In genomic region chr1:211501671-211502413, GRCh38 we compare ENCODE assay signal across 25 cellular contexts. TPM values are rescaled to one million over a fixed set of nuclear protein-coding genes. Genes with fewer than 3 reads are reported as not detected.
DNase-seq lines count a peak whose midpoint lies in the region; ATAC-seq and TF ChIP-seq lines count a peak whose summit lies in the region.
"Had no signal": no experiment of that assay in that cellular context is flagged by ENCODE, and none has a peak within 500 bp of the region (broad histone marks: within the 10 kb centered on the region; RNA-seq: fewer than 3 reads in every experiment).

No MANE protein-coding gene starts in this region.

- H3K27me3 ChIP-seq in AG04450 (ENCODE audit: control insufficient read depth, insufficient read depth, low read length): peaks cover 47% of the 10 kb centered on the region
- no peaks in the 10 kb centered on the region for H3K27me3 ChIP-seq in ovary
- H3K27me3 ChIP-seq: BLaER1 had no signal

- no peaks in the 10 kb centered on the region for H3K4me1 ChIP-seq in ovary (ENCODE audit: insufficient read depth)
- H3K4me1 ChIP-seq: BLaER1 had no signal

- H3K27ac ChIP-seq in AG04450 (ENCODE audit: low read depth, low read length) (no peak overlapping the region), ovary (no peak overlapping the region)
- H3K27ac ChIP-seq: BLaER1, GM23248 had no signal

- H3K9me3 ChIP-seq in AG04450 (ENCODE audit: control insufficient read depth, insufficient read depth, low read length): no peaks in the 10 kb centered on the region
- H3K9me3 ChIP-seq in ovary: no peaks in the 10 kb centered on the region
- H3K9me3 ChIP-seq: BLaER1 had no signal

- intact Hi-C loops in ovary (cut with DNase I): no loop called here

- ATAC-seq in HG03457 (IDR thresholded peaks at IDR 0.05; ENCODE audit: unreplicated experiment): no peak
- no peak for ATAC-seq in GM21423 (IDR thresholded peaks at IDR 0.05; ENCODE audit: unreplicated experiment)
- ATAC-seq: K562, PC-3 had no signal

- TF ChIP-seq POLR2A in ovary (IDR thresholded peaks at IDR 0.05): no peak

- POLR2A ChIA-PET in AG04450 (lab: Yijun Ruan, JAX): interaction anchor here (1.3 kb wide), 1 partner anchor 77 kb away, joined by 5 read pairs; the partner anchor contains the start of gene SLC30A1

- no peak for TF ChIP-seq EP300 in ovary (IDR thresholded peaks at IDR 0.05)

- no peaks in the 10 kb centered on the region for H3K36me3 ChIP-seq in ovary
- H3K36me3 ChIP-seq: BLaER1 had no signal

- CTCF ChIA-PET in AG04450 (lab: Charles Lee): interaction anchor here (1.4 to 4.5 kb wide), 5 partner anchors 9 to 178 kb away, joined by 4 to 30 read pairs (median 4); no protein-coding TSS in a partner anchor

- DNase-seq in AG04450 (ENCODE audit: low read depth, low spot score) (peak; percentile 29), NCI-H524 (lab: John Stamatoyannopoulos, UW) (peak; percentile 67 to 83), fibroblast of pulmonary artery (ENCODE audit: low read depth) (peak; percentile 33), ovary (peak in 4 of 5 donors; percentile 46 to 64 (median 52))
- no peak for DNase-seq in stimulated activated CD4-positive, alpha-beta T cell treated with anti-CD3 and anti-CD28 coated beads, Interleukin-2, amount 100 ng/mL, for 48 hours
- DNase-seq: CD4-positive, alpha-beta T cell; COR-L47; DND-41; GM23248; H9; HFFc6; MM.1S; NCI-H1048; NCI-H1417 treated with DMSO at 0.1 percent for 48 hours; NCI-H187; NCI-H446 treated with DMSO at 0.1 percent for 48 hours; NCI-H748 treated with DMSO at 0.1 percent for 48 hours; PC-3; SHP77 had no signal

- WGBS in ovary, 3 donors: 9 to 37% (median 27%) methylated on average over 9 of the region's 9 CpGs

- no peak overlapping the region for H3K4me3 ChIP-seq in AG04450 (ENCODE audit: low read depth, low read length)
- H3K4me3 ChIP-seq in fibroblast of pulmonary artery (replicated peaks; ENCODE audit: low read depth, low read length): no peak overlapping the region
- no peak overlapping the region for H3K4me3 ChIP-seq in ovary
- H3K4me3 ChIP-seq: BLaER1, GM23248, K562 had no signal

- no peak for TF ChIP-seq CTCF in AG04450 (IDR thresholded peaks at IDR 0.05; ENCODE audit: low read depth, low read length)
- no peak for TF ChIP-seq CTCF in fibroblast of pulmonary artery (IDR thresholded peaks at IDR 0.05; ENCODE audit: low read length, missing control alignments)
- TF ChIP-seq CTCF in ovary (IDR thresholded peaks at IDR 0.05): no peak

RNA-seq across cellular contexts. Expression of gene RD3, which starts 9.9 kb away (rescaled TPM):
- polyA plus RNA-seq in AG04450 (2011; rRNA removed) (not detected in 2 replicates), ovary (not detected)
- polyA minus RNA-seq in AG04450 (2011; rRNA and poly(A)+ RNA removed): not detected in 2 replicates
- not detected for total RNA-seq in ovary
- total RNA-seq: A673; CD4-positive, alpha-beta T cell; GM23248; H9; HFFc6; K562; PC-3; RPMI7951 had no signal
- polyA plus RNA-seq: GM23248, K562 had no signal

Comparison
In these comparisons a context has a peak if more than half of its experiments do, and no peak if none do; other contexts are left out.
1. DNase-seq: peak in AG04450 (single experiment), NCI-H524 (2 of 2), fibroblast of pulmonary artery (single experiment) and ovary (4 of 5); none in stimulated activated CD4-positive, alpha-beta T cell treated with anti-CD3 and anti-CD28 coated beads, Interleukin-2, amount 100 ng/mL, for 48 hours (0 of 2).